20 cellular contexts compared by ENCODE assay signal in the genomic region with DNA sequence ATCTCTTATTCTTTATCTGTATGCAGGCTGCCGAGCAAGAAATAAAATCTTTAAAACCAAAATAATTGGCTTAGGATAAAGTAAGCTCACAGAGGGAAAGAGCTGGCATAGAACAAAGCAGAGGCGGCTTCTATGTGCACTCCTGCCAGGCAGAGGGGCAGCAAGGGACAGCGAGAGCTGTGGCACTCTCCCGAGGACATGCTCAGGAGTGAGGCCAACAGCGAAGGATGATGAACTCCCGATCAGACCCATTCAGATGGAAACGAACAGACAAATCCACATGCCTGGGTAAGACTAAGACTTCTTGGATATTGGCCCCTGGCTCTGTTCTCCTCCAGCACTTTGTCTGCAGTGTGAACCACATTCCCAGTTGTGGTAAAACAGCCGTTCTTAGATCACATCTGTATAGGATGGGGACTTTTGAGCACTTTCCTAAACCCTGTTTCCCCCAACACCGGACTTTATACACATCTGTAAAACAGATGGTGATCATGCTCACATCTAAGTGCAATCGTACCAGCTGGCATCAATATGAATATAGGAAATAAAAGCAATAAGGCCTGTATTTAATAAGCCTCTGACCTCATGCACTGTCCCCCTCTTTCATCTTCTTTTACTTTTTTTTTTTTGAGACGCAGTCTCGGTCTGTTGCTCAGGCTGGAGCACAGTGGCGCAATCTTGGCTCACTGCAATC.
DNase-seq lines count a peak whose midpoint lies in the region; ATAC-seq, FAIRE-seq and TF ChIP-seq lines count a peak whose summit lies in the region.
"Had no signal": no experiment of that assay in that cellular context is flagged by ENCODE, and none has a peak within 500 bp of the region (broad histone marks: within the 10 kb centered on the region; RNA-seq: fewer than 3 reads in every experiment).

No MANE protein-coding gene starts in this region.

- H3K9me3 ChIP-seq in HepG2 (ENCODE audit: low read length) (no peaks in the 10 kb centered on the region), right lobe of liver (no peaks in the 10 kb centered on the region)
- H3K9me3 ChIP-seq: SJSA1 had no signal

- in situ Hi-C loops in HepG2 (cut with HindIII; ENCODE audit: extremely low pct_ligation_motif_present, low pct_unique_long_range_greater_than_20kb): no loop called here
- in situ Hi-C loops in GM13977 (cut with MboI; ENCODE audit: low pct_unique_long_range_greater_than_20kb, low sequenced_read_pairs, unreplicated experiment): loop anchor here (25.0 kb wide), 1 partner anchor 539 kb away; the partner anchor contains the start of gene USP15

- CTCF ChIA-PET in HepG2 (lab: Yijun Ruan, JAX; ENCODE audit: low intra/inter-chr PET ratio, low total read pairs): no interaction called here
- CTCF ChIA-PET in RWPE1 (lab: Yijun Ruan, JAX): interaction anchor here (0.7 to 3.5 kb wide), 3 partner anchors 12 to 219 kb away, joined by 3 to 20 read pairs (median 4); no protein-coding TSS in a partner anchor

- TSS peak; percentile 33 for BruUV-seq in HepG2 (replicated peaks; lab: Mats Ljungman, UMichigan)

- intact Hi-C loops in HepG2 (cut with micrococcal nuclease; ENCODE audit: unreplicated experiment): no loop called here
- intact Hi-C loops in right lobe of liver (cut with DNase I): loop anchor here in 1 of 2 donors (10.0 kb wide), 1 partner anchor 366 kb away; no protein-coding TSS in a partner anchor

- no peak for DNase-seq in HepG2 (ENCODE audit: low spot score)
- DNase-seq in right lobe of liver: no peak
- DNase-seq in RPMI7951 (ENCODE audit: low read depth): peak; percentile 36
- peak; percentile 79 for DNase-seq in fibroblast of mammary gland (ENCODE audit: low read depth)
- no peak for DNase-seq in GM13977 (ENCODE audit: low spot score)
- DNase-seq in dedifferentiated amniotic fluid mesenchymal stem cell (ENCODE audit: extremely low spot score): no peak
- DNase-seq in RWPE1 (ENCODE audit: low spot score): no peak
- DNase-seq: CD4-positive, alpha-beta memory T cell; GF-D8; NCI-H1105; NCI-H1694; NCI-H510A; NCI-H748 treated with DMSO at 0.1 percent for 48 hours; SW 1271 had no signal

- peaks cover 8% of the 10 kb centered on the region for H3K79me2 ChIP-seq in HepG2 (ENCODE audit: insufficient read depth, low read length)

- no peak overlapping the region for H3K4me2 ChIP-seq in HepG2 (ENCODE audit: low read depth, low read length)

- WGBS in HepG2 (ENCODE audit: low lambda C conversion rate): 98% methylated on average over 13 of the region's 13 CpGs
- 95% methylated on average over 7 of the region's 13 CpGs for WGBS in right lobe of liver (ENCODE audit: insufficient coverage, low coverage, low lambda C conversion rate, missing lambda C conversion rate)

- TF ChIP-seq RAD21 in HepG2 (CRISPR knock-in tag; IDR thresholded peaks at IDR 0.05): no peak

- H3K9ac ChIP-seq in HepG2 (ENCODE audit: insufficient read depth, low read depth, low read length): no peak overlapping the region

- no peak for FAIRE-seq in HepG2 (lab: Jason Lieb, UNC)
- FAIRE-seq: GM12891, GM18507, H54 had no signal

- H3K27me3 ChIP-seq in HepG2 (ENCODE audit: control insufficient read depth in 1 of 2, insufficient read depth in 2 of 2, low read length in 2 of 2) (no peaks in the 10 kb centered on the region), right lobe of liver (no peaks in the 10 kb centered on the region)
- H3K27me3 ChIP-seq: SJSA1 had no signal

- TF ChIP-seq POLR2A in HepG2 (IDR thresholded peaks at IDR 0.05; ENCODE audit: insufficient read depth in 1 of 2, low read depth in 2 of 2, low read length in 2 of 2) (no peak), right lobe of liver (IDR thresholded peaks at IDR 0.05) (no peak)

- H3K36me3 ChIP-seq in HepG2 (replicated peaks in 1 of 2; ENCODE audit: control insufficient read depth in 1 of 2, insufficient read depth in 2 of 2, low read length in 2 of 2) (peaks cover 13 to 67% of the 10 kb centered on the region in 2 experiments), right lobe of liver (no peaks in the 10 kb centered on the region)
- H3K36me3 ChIP-seq: SJSA1 had no signal

- TF ChIP-seq CTCF in HepG2 (CRISPR knock-in tag; IDR thresholded peaks at IDR 0.05) (no peak), right lobe of liver (IDR thresholded peaks at IDR 0.05) (no peak), fibroblast of mammary gland (conservative IDR thresholded peaks at IDR 0.05; ENCODE audit: control insufficient read depth, insufficient read depth, low read depth, low read length) (no peak), GM13977 (IDR thresholded peaks at IDR 0.05; ENCODE audit: extremely low read depth, insufficient read depth, missing control alignments) (no peak), RWPE1 (conservative IDR thresholded peaks at IDR 0.05; ENCODE audit: low read depth) (no peak)

- no peaks in the 10 kb centered on the region for H3K4me1 ChIP-seq in HepG2 (ENCODE audit: insufficient read depth, low read length)
- no peaks in the 10 kb centered on the region for H3K4me1 ChIP-seq in right lobe of liver
- H3K4me1 ChIP-seq: SJSA1 had no signal

- H3K27ac ChIP-seq in HepG2 (ENCODE audit: extremely low read length, insufficient read depth, low read length) (no peak overlapping the region), right lobe of liver (no peak overlapping the region), RWPE1 (no peak overlapping the region)
- H3K27ac ChIP-seq: SJSA1 had no signal

- TF ChIP-seq EP300 in HepG2 (IDR thresholded peaks at IDR 0.05; ENCODE audit: low read depth in 2 of 2, low read length in 2 of 2): no peak
- TF ChIP-seq EP300 in HepG2 (CRISPR knock-in tag; IDR thresholded peaks at IDR 0.05; ENCODE audit: borderline replicate concordance): no peak

- POLR2A ChIA-PET in HepG2 (lab: Yijun Ruan, JAX) (no interaction called here), RWPE1 (lab: Yijun Ruan, JAX; ENCODE audit: low non-redundant PET) (no interaction called here)

- no peaks in the 10 kb centered on the region for H4K20me1 ChIP-seq in HepG2 (ENCODE audit: insufficient read depth, low read length)

- H3K4me3 ChIP-seq in HepG2 (replicated peaks in 1 of 3; ENCODE audit: insufficient read depth in 1 of 3, low read depth in 2 of 3, low read length in 3 of 3): no peak overlapping the region
- H3K4me3 ChIP-seq in right lobe of liver: no peak overlapping the region
- H3K4me3 ChIP-seq in fibroblast of mammary gland (ENCODE audit: control insufficient read depth, low read depth, low read length): no peak overlapping the region
- H3K4me3 ChIP-seq: PC-9, SJSA1 had no signal

- ATAC-seq in HepG2: no peak
- ATAC-seq in right lobe of liver: no peak
- ATAC-seq in HG03565 (IDR thresholded peaks at IDR 0.05; ENCODE audit: unreplicated experiment): no peak

- no peak overlapping the region for H2AFZ ChIP-seq in HepG2 (ENCODE audit: low read length)
- H2AFZ ChIP-seq: PC-9 had no signal

TF ChIP-seq in HepG2, 621 proteins besides CTCF, POLR2A, EP300 and RAD21 (continues in another document):
- no peak for TF ChIP-seq ZNF337 (CRISPR knock-in tag; IDR thresholded peaks at IDR 0.05; ENCODE audit: borderline replicate concordance, low read depth)
- TF ChIP-seq ZNF44 (CRISPR knock-in tag; IDR thresholded peaks at IDR 0.05): no peak
- TF ChIP-seq, protein P1, sequence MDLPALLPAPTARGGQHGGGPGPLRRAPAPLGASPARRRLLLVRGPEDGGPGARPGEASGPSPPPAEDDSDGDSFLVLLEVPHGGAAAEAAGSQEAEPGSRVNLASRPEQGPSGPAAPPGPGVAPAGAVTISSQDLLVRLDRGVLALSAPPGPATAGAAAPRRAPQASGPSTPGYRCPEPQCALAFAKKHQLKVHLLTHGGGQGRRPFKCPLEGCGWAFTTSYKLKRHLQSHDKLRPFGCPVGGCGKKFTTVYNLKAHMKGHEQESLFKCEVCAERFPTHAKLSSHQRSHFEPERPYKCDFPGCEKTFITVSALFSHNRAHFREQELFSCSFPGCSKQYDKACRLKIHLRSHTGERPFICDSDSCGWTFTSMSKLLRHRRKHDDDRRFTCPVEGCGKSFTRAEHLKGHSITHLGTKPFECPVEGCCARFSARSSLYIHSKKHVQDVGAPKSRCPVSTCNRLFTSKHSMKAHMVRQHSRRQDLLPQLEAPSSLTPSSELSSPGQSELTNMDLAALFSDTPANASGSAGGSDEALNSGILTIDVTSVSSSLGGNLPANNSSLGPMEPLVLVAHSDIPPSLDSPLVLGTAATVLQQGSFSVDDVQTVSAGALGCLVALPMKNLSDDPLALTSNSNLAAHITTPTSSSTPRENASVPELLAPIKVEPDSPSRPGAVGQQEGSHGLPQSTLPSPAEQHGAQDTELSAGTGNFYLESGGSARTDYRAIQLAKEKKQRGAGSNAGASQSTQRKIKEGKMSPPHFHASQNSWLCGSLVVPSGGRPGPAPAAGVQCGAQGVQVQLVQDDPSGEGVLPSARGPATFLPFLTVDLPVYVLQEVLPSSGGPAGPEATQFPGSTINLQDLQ (CRISPR knock-in tag; IDR thresholded peaks at IDR 0.05): no peak
- TF ChIP-seq KAT8 (CRISPR knock-in tag; IDR thresholded peaks at IDR 0.05): no peak
- TF ChIP-seq, protein P2, sequence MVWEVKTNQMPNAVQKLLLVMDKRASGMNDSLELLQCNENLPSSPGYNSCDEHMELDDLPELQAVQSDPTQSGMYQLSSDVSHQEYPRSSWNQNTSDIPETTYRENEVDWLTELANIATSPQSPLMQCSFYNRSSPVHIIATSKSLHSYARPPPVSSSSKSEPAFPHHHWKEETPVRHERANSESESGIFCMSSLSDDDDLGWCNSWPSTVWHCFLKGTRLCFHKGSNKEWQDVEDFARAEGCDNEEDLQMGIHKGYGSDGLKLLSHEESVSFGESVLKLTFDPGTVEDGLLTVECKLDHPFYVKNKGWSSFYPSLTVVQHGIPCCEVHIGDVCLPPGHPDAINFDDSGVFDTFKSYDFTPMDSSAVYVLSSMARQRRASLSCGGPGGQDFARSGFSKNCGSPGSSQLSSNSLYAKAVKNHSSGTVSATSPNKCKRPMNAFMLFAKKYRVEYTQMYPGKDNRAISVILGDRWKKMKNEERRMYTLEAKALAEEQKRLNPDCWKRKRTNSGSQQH (CRISPR knock-in tag; IDR thresholded peaks at IDR 0.05; ENCODE audit: low read depth): no peak
- no peak for TF ChIP-seq NR2F6 (IDR thresholded peaks at IDR 0.05)
- no peak for TF ChIP-seq NR2F6 (CRISPR knock-in tag; IDR thresholded peaks at IDR 0.05)
- no peak for TF ChIP-seq ZNF543 (CRISPR knock-in tag; IDR thresholded peaks at IDR 0.05)
- TF ChIP-seq TARDBP (CRISPR knock-in tag; IDR thresholded peaks at IDR 0.05): no peak

Comparison
In these comparisons a context has a peak if more than half of its experiments do, and no peak if none do; other contexts are left out.
1. DNase-seq: peak in RPMI7951 (single experiment) and fibroblast of mammary gland (single experiment); none in HepG2 (single experiment), right lobe of liver (0 of 3), GM13977 (single experiment), dedifferentiated amniotic fluid mesenchymal stem cell (single experiment) and RWPE1 (single experiment).